8 cellular contexts compared by ENCODE assay signal in genomic region chr5:134510970-134511795, GRCh38. TPM values are rescaled to one million over a fixed set of nuclear protein-coding genes. Genes with fewer than 3 reads are reported as not detected.
DNase-seq lines count a peak whose midpoint lies in the region; TF ChIP-seq lines count a peak whose summit lies in the region.

No MANE protein-coding gene starts in this region.

- TF ChIP-seq CTCF in tibial artery (IDR thresholded peaks at IDR 0.05), result no peak

- peaks cover 0 to 23% (median 9%) of the 10 kb centered on the region in 4 donors for H3K4me1 ChIP-seq in tibial artery

- TF ChIP-seq RAD21 in Ishikawa (IDR thresholded peaks at IDR 0.05; ENCODE audit: low read depth), result no peak

- H3K36me3 Mint-ChIP-seq in activated T-helper 1 cell treated with anti-CD3 and anti-CD28 coated beads, Interleukin-12 subunit alpha, Interleukin-12 subunit beta, Interleukin-2, Interleukin-4 antibody, amounts not matched to agents 30 ng/mL and 10 ng/mL and 1 ng/mL, durations not matched to agents 14 hours and 24 hours and 36 hours (ENCODE audit: low read depth), result no peaks in the 10 kb centered on the region

- H3K27me3 ChIP-seq in tibial artery, result no peaks in the 10 kb centered on the region

- intact Hi-C loops in activated T-helper 1 cell treated with anti-CD3 and anti-CD28 coated beads, Interleukin-12 subunit alpha, Interleukin-12 subunit beta, Interleukin-2, Interleukin-4 antibody, amounts not matched to agents 30 ng/mL and 10 ng/mL and 1 ng/mL, durations not matched to agents 14 hours and 24 hours and 36 hours (cut with micrococcal nuclease), result loop anchor here (1.0 to 2.0 kb wide), 2 partner anchors 8 to 14 kb away; partner anchors contain the start of gene JADE2
- intact Hi-C loops in tibial artery (cut with DNase I; ENCODE audit: low total_unique reads), result no loop called here

- no peaks in the 10 kb centered on the region for H3K9me3 ChIP-seq in tibial artery

- peak overlapping the region in 1 of 2 donors; percentile 19 for H3K27ac ChIP-seq in tibial artery

- H3K4me1 Mint-ChIP-seq in activated T-helper 1 cell treated with anti-CD3 and anti-CD28 coated beads, Interleukin-12 subunit alpha, Interleukin-12 subunit beta, Interleukin-2, Interleukin-4 antibody, amounts not matched to agents 30 ng/mL and 10 ng/mL and 1 ng/mL, durations not matched to agents 14 hours and 24 hours and 36 hours (ENCODE audit: low read depth), result peaks cover 44% of the 10 kb centered on the region

- no peaks in the 10 kb centered on the region for H3K36me3 ChIP-seq in tibial artery

- no peaks in the 10 kb centered on the region for H3K27me3 Mint-ChIP-seq in activated T-helper 1 cell treated with anti-CD3 and anti-CD28 coated beads, Interleukin-12 subunit alpha, Interleukin-12 subunit beta, Interleukin-2, Interleukin-4 antibody, amounts not matched to agents 30 ng/mL and 10 ng/mL and 1 ng/mL, durations not matched to agents 14 hours and 24 hours and 36 hours (ENCODE audit: insufficient read depth)

- no peaks in the 10 kb centered on the region for H3K9me3 Mint-ChIP-seq in activated T-helper 1 cell treated with anti-CD3 and anti-CD28 coated beads, Interleukin-12 subunit alpha, Interleukin-12 subunit beta, Interleukin-2, Interleukin-4 antibody, amounts not matched to agents 30 ng/mL and 10 ng/mL and 1 ng/mL, durations not matched to agents 14 hours and 24 hours and 36 hours

- H3K4me3 Mint-ChIP-seq in activated T-helper 1 cell treated with anti-CD3 and anti-CD28 coated beads, Interleukin-12 subunit alpha, Interleukin-12 subunit beta, Interleukin-2, Interleukin-4 antibody, amounts not matched to agents 30 ng/mL and 10 ng/mL and 1 ng/mL, durations not matched to agents 14 hours and 24 hours and 36 hours, result no peak overlapping the region

- TF ChIP-seq EP300 in Ishikawa (IDR thresholded peaks at IDR 0.05; ENCODE audit: borderline replicate concordance), result peak; percentile 55; the same call in 1 of the 2 replicates

- no peak overlapping the region for H3K4me3 ChIP-seq in tibial artery

- DNase-seq in activated T-helper 1 cell treated with anti-CD3 and anti-CD28 coated beads, Interleukin-12 subunit alpha, Interleukin-12 subunit beta, Interleukin-2, Interleukin-4 antibody, amounts not matched to agents 30 ng/mL and 10 ng/mL and 1 ng/mL, durations not matched to agents 14 hours and 24 hours and 36 hours (ENCODE audit: low spot score), result no peak
- DNase-seq in islet precursor cell, result peak; percentile 97
- peak; percentile 30 to 52 for DNase-seq in stimulated activated CD8-positive, alpha-beta memory T cell treated with anti-CD3 and anti-CD28 coated beads, Interleukin-4, amount 100 ng/mL, for 4 hours (ENCODE audit: low read depth in 2 of 2, low spot score in 1 of 2)
- DNase-seq in superior temporal gyrus (ENCODE audit: extremely low spot score), result no peak
- DNase-seq in occipital lobe (lab: John Stamatoyannopoulos, UW), result no peak
- DNase-seq in tibial artery, result no peak
- no peak for DNase-seq in NCI-H187 treated with DMSO at 0.1 percent for 48 hours (lab: John Stamatoyannopoulos, UW)

- peak overlapping the region; percentile 77 for H3K27ac Mint-ChIP-seq in activated T-helper 1 cell treated with anti-CD3 and anti-CD28 coated beads, Interleukin-12 subunit alpha, Interleukin-12 subunit beta, Interleukin-2, Interleukin-4 antibody, amounts not matched to agents 30 ng/mL and 10 ng/mL and 1 ng/mL, durations not matched to agents 14 hours and 24 hours and 36 hours

TF ChIP-seq in Ishikawa, 13 proteins besides CTCF, POLR2A, EP300 and RAD21:
- no peak for TF ChIP-seq CEBPB (IDR thresholded peaks at IDR 0.05)
- TF ChIP-seq FOXM1 (IDR thresholded peaks at IDR 0.05; ENCODE audit: borderline replicate concordance, low read depth), result no peak
- TF ChIP-seq YY1 (IDR thresholded peaks at IDR 0.05; ENCODE audit: low read depth), result peak; percentile 74; the same call in 1 of the 2 replicates
- no peak for TF ChIP-seq EGR1 (IDR thresholded peaks at IDR 0.05)
- TF ChIP-seq TCF12 (IDR thresholded peaks at IDR 0.05; ENCODE audit: low read depth), result 0 out of 2 replicates have a peak, but pooled peaks have one; percentile 46
- peak; percentile 91 for TF ChIP-seq TEAD4 (IDR thresholded peaks at IDR 0.05)
- TF ChIP-seq CREB1 (IDR thresholded peaks at IDR 0.05; ENCODE audit: low read depth), result no peak
- TF ChIP-seq USF1 (IDR thresholded peaks at IDR 0.05), result no peak
- no peak for TF ChIP-seq NFIC (IDR thresholded peaks at IDR 0.05)
TF ChIP-seq in Ishikawa: peak in this region for 3.

RNA-seq across cellular contexts. Expression of gene JADE2, which starts 14.3 kb away (rescaled TPM):
- 70.2 and 74.3 TPM in 2 replicates for total RNA-seq in activated T-helper 1 cell treated with anti-CD3 and anti-CD28 coated beads, Interleukin-12 subunit alpha, Interleukin-12 subunit beta, Interleukin-2, Interleukin-4 antibody, amounts not matched to agents 30 ng/mL and 10 ng/mL and 1 ng/mL, durations not matched to agents 14 hours and 24 hours and 36 hours
- total RNA-seq in occipital lobe, result 3.7 TPM

Comparison
In these comparisons a context has a peak if more than half of its experiments do, and no peak if none do; other contexts are left out.
1. DNase-seq: peak in islet precursor cell (single experiment) and stimulated activated CD8-positive, alpha-beta memory T cell treated with anti-CD3 and anti-CD28 coated beads, Interleukin-4, amount 100 ng/mL, for 4 hours (2 of 2); none in activated T-helper 1 cell treated with anti-CD3 and anti-CD28 coated beads, Interleukin-12 subunit alpha, Interleukin-12 subunit beta, Interleukin-2, Interleukin-4 antibody, amounts not matched to agents 30 ng/mL and 10 ng/mL and 1 ng/mL, durations not matched to agents 14 hours and 24 hours and 36 hours (single experiment), superior temporal gyrus (single experiment), occipital lobe (single experiment), tibial artery (0 of 2) and NCI-H187 treated with DMSO at 0.1 percent for 48 hours (single experiment).
2. RNA of gene JADE2, which starts 14.3 kb away (total RNA-seq): 70.2 to 74.3 TPM in activated T-helper 1 cell treated with anti-CD3 and anti-CD28 coated beads, Interleukin-12 subunit alpha, Interleukin-12 subunit beta, Interleukin-2, Interleukin-4 antibody, amounts not matched to agents 30 ng/mL and 10 ng/mL and 1 ng/mL, durations not matched to agents 14 hours and 24 hours and 36 hours; 3.7 TPM in occipital lobe (single experiment); every median in the first group is over 10 times any median in the second.